In genomic region chr10:5469353-5470061, GRCh38 we compare ENCODE assay signal across 24 cellular contexts. TPM values are rescaled to one million over a fixed set of nuclear protein-coding genes. Genes with fewer than 3 reads are reported as not detected.
"Had no signal": no experiment of that assay in that cellular context is flagged by ENCODE, and none has a peak within 500 bp of the region (broad histone marks: within the 10 kb centered on the region; RNA-seq: fewer than 3 reads in every experiment).

No MANE protein-coding gene starts in this region.

- H3K4me3 Mint-ChIP-seq: activated B cell treated with CpG ODN at 0.5 μM for 24 hours; activated CD4-positive, alpha-beta memory T cell treated with anti-CD3 and anti-CD28 coated beads for 36 hours; activated naive CD8-positive, alpha-beta T cell treated with anti-CD3 and anti-CD28 coated beads for 36 hours; activated T-helper 1 cell treated with anti-CD3 and anti-CD28 coated beads, Interleukin-12 subunit alpha, Interleukin-12 subunit beta, Interleukin-2, Interleukin-4 antibody, amounts not matched to agents 30 ng/mL and 10 ng/mL and 1 ng/mL, durations not matched to agents 14 hours and 24 hours and 36 hours; immature natural killer cell; natural killer cell; stimulated activated naive B cell treated with anti-CD40 and anti-IgM and Interleukin-4, amounts not matched to agents 10 μg/mL and 1 μg/mL and 100 μg/mL, for 72 hours had no signal

- H3K27ac ChIP-seq: cardiac muscle cell, dorsolateral prefrontal cortex, epithelial cell of prostate, prostate gland, right atrium auricular region, tibial nerve, uterus had no signal

- H3K36me3 Mint-ChIP-seq: activated CD4-positive, alpha-beta memory T cell treated with anti-CD3 and anti-CD28 coated beads for 36 hours; activated naive CD8-positive, alpha-beta T cell treated with anti-CD3 and anti-CD28 coated beads for 36 hours; immature natural killer cell; natural killer cell had no signal

- H3K36me3 ChIP-seq: cardiac muscle cell, prostate gland, right atrium auricular region, tibial nerve, uterus had no signal

- H3K27me3 Mint-ChIP-seq: activated CD4-positive, alpha-beta memory T cell treated with anti-CD3 and anti-CD28 coated beads for 36 hours; activated naive CD8-positive, alpha-beta T cell treated with anti-CD3 and anti-CD28 coated beads for 36 hours had no signal

- H3K9me3 ChIP-seq: prostate gland had no signal

- H3K4me1 ChIP-seq: right atrium auricular region had no signal

- H3K4me1 Mint-ChIP-seq: activated B cell treated with CpG ODN at 0.5 μM for 24 hours; immature natural killer cell; natural killer cell; stimulated activated naive B cell treated with anti-CD40 and anti-IgM and Interleukin-4, amounts not matched to agents 10 μg/mL and 1 μg/mL and 100 μg/mL, for 72 hours had no signal

- H3K4me3 ChIP-seq: cardiac muscle cell, dorsolateral prefrontal cortex, prostate gland, right atrium auricular region, tibial nerve, uterus had no signal

- H3K9me3 Mint-ChIP-seq: activated B cell treated with CpG ODN at 0.5 μM for 24 hours; activated CD4-positive, alpha-beta memory T cell treated with anti-CD3 and anti-CD28 coated beads for 36 hours; activated naive CD8-positive, alpha-beta T cell treated with anti-CD3 and anti-CD28 coated beads for 36 hours; activated T-helper 1 cell treated with anti-CD3 and anti-CD28 coated beads, Interleukin-12 subunit alpha, Interleukin-12 subunit beta, Interleukin-2, Interleukin-4 antibody, amounts not matched to agents 30 ng/mL and 10 ng/mL and 1 ng/mL, durations not matched to agents 14 hours and 24 hours and 36 hours; immature natural killer cell; natural killer cell had no signal

- DNase-seq: activated B cell treated with CpG ODN at 0.5 μM for 24 hours; activated CD4-positive, alpha-beta memory T cell treated with anti-CD3 and anti-CD28 coated beads for 36 hours; activated CD4-positive, alpha-beta T cell treated with anti-CD3 and anti-CD28 coated beads for 4 hours; activated naive CD8-positive, alpha-beta T cell treated with anti-CD3 and anti-CD28 coated beads for 36 hours; activated T-cell treated with anti-CD3 and anti-CD28 coated beads for 4 hours; amniotic stem cell; dorsolateral prefrontal cortex; foreskin melanocyte; immature natural killer cell; natural killer cell; small intestine; stimulated activated CD4-positive, alpha-beta T cell treated with anti-CD3 and anti-CD28 coated beads, Interleukin-4, amount 100 ng/mL, for 24 hours; stimulated activated naive B cell treated with anti-CD40 and anti-IgM and Interleukin-4, amounts not matched to agents 10 μg/mL and 1 μg/mL and 100 μg/mL, for 72 hours; substantia nigra; T-helper 1 cell; T-helper 9 cell; uterus had no signal

- H3K27me3 ChIP-seq: cardiac muscle cell, dorsolateral prefrontal cortex, right atrium auricular region, tibial nerve, uterus had no signal

- H3K27ac Mint-ChIP-seq: activated B cell treated with CpG ODN at 0.5 μM for 24 hours; activated CD4-positive, alpha-beta memory T cell treated with anti-CD3 and anti-CD28 coated beads for 36 hours; activated naive CD8-positive, alpha-beta T cell treated with anti-CD3 and anti-CD28 coated beads for 36 hours; activated T-helper 1 cell treated with anti-CD3 and anti-CD28 coated beads, Interleukin-12 subunit alpha, Interleukin-12 subunit beta, Interleukin-2, Interleukin-4 antibody, amounts not matched to agents 30 ng/mL and 10 ng/mL and 1 ng/mL, durations not matched to agents 14 hours and 24 hours and 36 hours; immature natural killer cell; natural killer cell; stimulated activated naive B cell treated with anti-CD40 and anti-IgM and Interleukin-4, amounts not matched to agents 10 μg/mL and 1 μg/mL and 100 μg/mL, for 72 hours had no signal

- ATAC-seq: stimulated activated naive B cell treated with anti-CD40 and anti-IgM and Interleukin-4, amounts not matched to agents 10 μg/mL and 1 μg/mL and 100 μg/mL, for 72 hours had no signal

RNA-seq across cellular contexts. Expression of gene CALML5, which starts 29.9 kb away (rescaled TPM):
- total RNA-seq: activated B cell treated with CpG ODN at 0.5 μM for 24 hours; activated CD4-positive, alpha-beta memory T cell treated with anti-CD3 and anti-CD28 coated beads for 36 hours; activated naive CD8-positive, alpha-beta T cell treated with anti-CD3 and anti-CD28 coated beads for 36 hours; activated T-helper 1 cell treated with anti-CD3 and anti-CD28 coated beads, Interleukin-12 subunit alpha, Interleukin-12 subunit beta, Interleukin-2, Interleukin-4 antibody, amounts not matched to agents 30 ng/mL and 10 ng/mL and 1 ng/mL, durations not matched to agents 14 hours and 24 hours and 36 hours; cardiac muscle cell; dorsolateral prefrontal cortex; natural killer cell; omental fat pad; right atrium auricular region; tibial nerve; uterus had no signal
- polyA plus RNA-seq: cardiac muscle cell, immature natural killer cell, small intestine had no signal

RNA-seq across cellular contexts. Expression of gene CALML3, which starts 55.3 kb away (rescaled TPM):
- total RNA-seq: activated B cell treated with CpG ODN at 0.5 μM for 24 hours; activated CD4-positive, alpha-beta memory T cell treated with anti-CD3 and anti-CD28 coated beads for 36 hours; activated naive CD8-positive, alpha-beta T cell treated with anti-CD3 and anti-CD28 coated beads for 36 hours; activated T-helper 1 cell treated with anti-CD3 and anti-CD28 coated beads, Interleukin-12 subunit alpha, Interleukin-12 subunit beta, Interleukin-2, Interleukin-4 antibody, amounts not matched to agents 30 ng/mL and 10 ng/mL and 1 ng/mL, durations not matched to agents 14 hours and 24 hours and 36 hours; cardiac muscle cell; natural killer cell; omental fat pad; right atrium auricular region; tibial nerve; uterus had no signal
- polyA plus RNA-seq: cardiac muscle cell, immature natural killer cell had no signal
